In the genomic region with DNA sequence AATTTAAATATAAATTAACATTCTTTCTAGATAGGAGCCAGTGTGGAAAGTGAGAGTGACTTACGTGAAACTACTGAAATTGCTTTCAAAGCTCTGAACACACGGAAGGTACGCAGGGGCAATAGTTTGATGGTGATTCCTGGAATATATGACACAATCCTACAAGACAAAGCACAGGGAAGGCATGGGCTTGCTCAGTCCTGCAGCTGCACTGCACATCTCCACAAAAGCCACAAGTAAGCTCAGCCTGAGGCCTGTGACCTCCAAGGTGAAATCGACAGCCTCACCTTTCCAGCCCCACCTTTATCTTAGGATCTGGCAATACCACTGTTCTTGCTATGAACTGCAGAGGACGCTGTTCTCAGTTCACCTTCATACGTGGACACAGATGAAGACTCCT, we compare ENCODE assay signal across 8 cellular contexts.
"Had no signal": no experiment of that assay in that cellular context is flagged by ENCODE, and none has a peak within 500 bp of the region (broad histone marks: within the 10 kb centered on the region; RNA-seq: fewer than 3 reads in every experiment).

No MANE protein-coding gene starts in this region.

- H3K9me3 ChIP-seq: HAP-1 had no signal

- H3K27ac ChIP-seq: GM23248 had no signal

- H3K4me3 ChIP-seq: GM23248, HAP-1, K562 had no signal

- ATAC-seq: HCT116, K562 had no signal

- DNase-seq: GM23248, GOT3, H7, HFFc6, IMR-90 had no signal

- H2AFZ ChIP-seq: GM23248 had no signal

- H3K4me1 ChIP-seq: HAP-1 had no signal

- H3K36me3 ChIP-seq: HAP-1 had no signal

- H3K9ac ChIP-seq: GM23248 had no signal
